ENCODE assay signal across 11 cellular contexts in the genomic region with DNA sequence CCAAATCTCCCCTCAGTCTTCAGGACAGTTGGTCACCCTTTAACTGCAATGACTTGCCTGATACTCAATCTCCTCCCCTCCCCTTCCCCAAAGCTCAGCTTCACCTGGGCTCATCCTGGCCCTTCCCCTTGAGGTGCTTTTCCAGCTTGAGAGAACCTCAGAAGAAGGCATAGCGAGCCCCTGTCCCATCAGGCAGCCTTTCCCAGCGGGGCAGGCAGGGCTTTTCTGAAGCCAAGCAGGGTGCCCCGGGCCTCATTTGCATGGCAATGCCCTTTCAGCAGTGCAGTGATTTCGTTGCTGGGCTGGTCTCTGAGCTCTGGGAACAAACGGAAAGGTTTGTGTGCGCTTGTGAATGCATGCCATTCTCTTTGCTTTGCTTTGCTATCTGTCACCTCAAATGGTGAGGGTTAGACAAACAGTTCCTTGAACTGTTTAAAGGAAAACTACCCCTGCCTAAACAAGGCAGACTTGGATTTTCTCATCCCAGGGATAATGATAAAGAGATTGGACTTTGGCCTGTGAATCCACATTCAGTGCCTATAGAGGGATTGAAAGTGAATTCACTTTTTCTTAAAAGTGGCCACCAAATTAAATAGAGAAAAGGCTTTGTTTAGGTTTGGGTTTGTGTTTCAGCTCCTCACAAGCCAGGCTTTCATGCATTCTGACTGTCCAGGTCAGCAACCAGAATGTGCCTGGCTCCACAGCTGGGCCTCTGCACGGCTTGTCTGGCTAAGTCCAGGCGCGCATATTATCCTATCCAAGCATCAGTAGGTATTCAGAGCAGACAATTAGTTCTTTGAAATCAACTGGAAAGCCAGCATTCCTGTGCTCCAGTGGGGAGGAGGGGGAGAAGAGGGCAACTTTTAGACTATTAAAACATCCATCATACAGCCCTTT.
DNase-seq lines count a peak whose midpoint lies in the region; ATAC-seq and TF ChIP-seq lines count a peak whose summit lies in the region.
"Had no signal": no experiment of that assay in that cellular context is flagged by ENCODE, and none has a peak within 500 bp of the region (broad histone marks: within the 10 kb centered on the region; RNA-seq: fewer than 3 reads in every experiment).

No MANE protein-coding gene starts in this region.

- no peak for ATAC-seq in HG02759 (IDR thresholded peaks at IDR 0.05; ENCODE audit: unreplicated experiment)

- peak overlapping the region; percentile 33 for H3K18ac ChIP-seq in neuronal stem cell (ENCODE audit: low read length)

- no peaks in the 10 kb centered on the region for H3K79me1 ChIP-seq in neuronal stem cell (ENCODE audit: low read depth, low read length)

- no peaks in the 10 kb centered on the region for H3K27me3 ChIP-seq in H7 (ENCODE audit: control insufficient read depth, insufficient read depth, low read length)
- H3K27me3 ChIP-seq in neuronal stem cell (ENCODE audit: control insufficient read depth in 3 of 3, insufficient read depth in 3 of 3, low read depth in 1 of 3, low read length in 3 of 3) = no peaks in the 10 kb centered on the region
- H3K27me3 ChIP-seq in spleen (replicated peaks in 1 of 7) = no peaks in the 10 kb centered on the region

- H3K4me2 ChIP-seq in neuronal stem cell (ENCODE audit: insufficient read depth, low read length, poor library complexity, severe bottlenecking) = peak overlapping the region; percentile 38

- no peak overlapping the region for H2BK15ac ChIP-seq in neuronal stem cell (ENCODE audit: low read length)

- no peak overlapping the region for H4K8ac ChIP-seq in neuronal stem cell (ENCODE audit: low read depth, low read length)

- H3K9me3 ChIP-seq in neuronal stem cell (replicated peaks in 1 of 2; ENCODE audit: control insufficient read depth in 2 of 2, insufficient read depth in 1 of 2, low read depth in 1 of 2, low read length in 2 of 2) (peaks cover 4 to 21% of the 10 kb centered on the region in 2 donors), spleen (peaks cover 0 to 17% (median 5%) of the 10 kb centered on the region in 8 donors)

- no peak overlapping the region for H4K91ac ChIP-seq in neuronal stem cell (ENCODE audit: low read depth, low read length, poor library complexity)

- WGBS in neuronal stem cell (ENCODE audit: extremely low coverage in 2 of 2, insufficient read length in 2 of 2, insufficient replicate concordance in 1 of 2), 2 donors = no CpG with 5 or more reads among the region's 9 CpGs
- 83 to 95% (median 89%) methylated on average over 9 of the region's 9 CpGs for WGBS in spleen, 5 donors

- intact Hi-C loops in spleen (cut with DNase I; ENCODE audit: low total_unique reads) = no loop called here

- no peak overlapping the region for H2AK5ac ChIP-seq in neuronal stem cell (ENCODE audit: low read depth, low read length)

- no peak overlapping the region for H2BK5ac ChIP-seq in neuronal stem cell (ENCODE audit: low read length)

- no peak overlapping the region for H3K14ac ChIP-seq in neuronal stem cell (ENCODE audit: low read length)

- H3K36me3 ChIP-seq in H7 (replicated peaks; ENCODE audit: control insufficient read depth, insufficient read depth, low read length) (no peaks in the 10 kb centered on the region), neuronal stem cell (replicated peaks in 1 of 2; ENCODE audit: control insufficient read depth in 2 of 2, insufficient read depth in 2 of 2, low read length in 2 of 2) (no peaks in the 10 kb centered on the region), spleen (no peaks in the 10 kb centered on the region)

- H3K27ac ChIP-seq in neuronal stem cell (replicated peaks; ENCODE audit: low read length) (peak overlapping the region; percentile 96), spleen (no peak overlapping the region)
- H3K27ac ChIP-seq: parathyroid adenoma had no signal

- H3K9ac ChIP-seq in neuronal stem cell (ENCODE audit: low read depth, low read length, poor library complexity) = peak overlapping the region; percentile 46
- H3K9ac ChIP-seq: parathyroid adenoma had no signal

- H2AFZ ChIP-seq in neuronal stem cell (ENCODE audit: low read length) = peak overlapping the region; percentile 64
- H2AFZ ChIP-seq: parathyroid adenoma had no signal

- H2BK12ac ChIP-seq in neuronal stem cell (ENCODE audit: low read length) = no peak overlapping the region

- DNase-seq in H7 (peak; percentile 55), SK-N-DZ (ENCODE audit: low spot score) (peak; percentile 50), iPS DF 4.7 (ENCODE audit: extremely low read depth, low spot score) (peak; percentile 87), neuronal stem cell (ENCODE audit: low spot score) (peak; percentile 79), AML-193 (lab: John Stamatoyannopoulos, UW) (no peak), spleen (no peak), COLO829 (ENCODE audit: low spot score) (no peak)
- DNase-seq: activated CD4-positive, alpha-beta memory T cell treated with anti-CD3 and anti-CD28 coated beads, Interleukin-2, amount 10 ng/mL, durations not matched to agents 7 days and 5 days had no signal

- TF ChIP-seq CTCF in spleen (IDR thresholded peaks at IDR 0.05 in 8 of 11, conservative IDR thresholded peaks at IDR 0.05 in 3 of 11) = no peak

- no peak for TF ChIP-seq POLR2A in spleen (IDR thresholded peaks at IDR 0.05)

- H3K4me1 ChIP-seq in neuronal stem cell (ENCODE audit: control insufficient read depth in 2 of 2, insufficient read depth in 1 of 2, low read depth in 1 of 2, low read length in 2 of 2) = peaks cover 32 to 52% of the 10 kb centered on the region in 2 donors
- H3K4me1 ChIP-seq in spleen = peaks cover 0 to 18% (median 8%) of the 10 kb centered on the region in 6 donors
- H3K4me1 ChIP-seq: parathyroid adenoma had no signal

- no peak overlapping the region for H3K4me3 ChIP-seq in H7 (ENCODE audit: insufficient read depth, low read depth, low read length)
- no peak overlapping the region for H3K4me3 ChIP-seq in neuronal stem cell (ENCODE audit: low read length in 2 of 2)
- no peak overlapping the region for H3K4me3 ChIP-seq in spleen
- H3K4me3 ChIP-seq: lung had no signal

- no peak overlapping the region for H3K4ac ChIP-seq in neuronal stem cell (ENCODE audit: low read length)

- no peak overlapping the region for H2BK120ac ChIP-seq in neuronal stem cell (ENCODE audit: low read depth, low read length)

- H3K23ac ChIP-seq in neuronal stem cell (ENCODE audit: low read depth, low read length, poor library complexity) = no peak overlapping the region

Comparison
In these comparisons a context has a peak if more than half of its experiments do, and no peak if none do; other contexts are left out.
1. DNase-seq: peak in H7 (single experiment), SK-N-DZ (single experiment), iPS DF 4.7 (single experiment) and neuronal stem cell (single experiment); none in AML-193 (0 of 2), spleen (single experiment) and COLO829 (single experiment).